Comparison of ENCODE assay signal across 9 cellular contexts in genomic region chr17:57284984-57285646, GRCh38. TPM values are rescaled to one million over a fixed set of nuclear protein-coding genes. Genes with fewer than 3 reads are reported as not detected.
DNase-seq lines count a peak whose midpoint lies in the region; ATAC-seq, FAIRE-seq and TF ChIP-seq lines count a peak whose summit lies in the region.
"Had no signal": no experiment of that assay in that cellular context is flagged by ENCODE, and none has a peak within 500 bp of the region (broad histone marks: within the 10 kb centered on the region; RNA-seq: fewer than 3 reads in every experiment).

No MANE protein-coding gene starts in this region.

- POLR2A ChIA-PET in GM12878 (lab: Charles Lee) = interaction anchor here (0.6 to 2.0 kb wide), 7 partner anchors 15 to 498 kb away, joined by 3 to 9 read pairs (median 4); no protein-coding TSS in a partner anchor

- H3K4me3 Mint-ChIP-seq in CD14-positive monocyte = peak overlapping the region; percentile 64 to 86

- TF ChIP-seq CTCF in CD14-positive monocyte (IDR thresholded peaks at IDR 0.05) (no peak), GM12878 (IDR thresholded peaks at IDR 0.05 in 2 of 3, conservative IDR thresholded peaks at IDR 0.05 in 1 of 3; ENCODE audit: control insufficient read depth in 2 of 3, extremely low read depth in 1 of 3, insufficient read depth in 1 of 3, low read depth in 3 of 3, low read length in 3 of 3) (0 out of 6 replicates have a peak, but pooled peaks of 1 of the 3 experiments have one; percentile 7)

- RAD21 ChIA-PET in GM12878 (lab: Charles Lee; ENCODE audit: unreplicated experiment) = interaction anchor here (0.8 to 2.0 kb wide), 13 partner anchors 23 to 156 kb away, joined by 3 to 16 read pairs (median 5); partner anchors contain the start of gene MSI2

- ATAC-seq in GM12878 (peak; percentile 92), left cardiac atrium (no peak)

- no peak for TF ChIP-seq POLR2A in GM12878 (IDR thresholded peaks at IDR 0.05; ENCODE audit: low read depth, low read length)

- H3K9me3 ChIP-seq in GM12878 (replicated peaks; ENCODE audit: control insufficient read depth, insufficient read depth, low read length) = no peaks in the 10 kb centered on the region
- H3K9me3 ChIP-seq: pancreas had no signal

- H3K27ac ChIP-seq in GM12878 (ENCODE audit: control insufficient read depth, insufficient read depth) = peak overlapping the region; percentile 63
- H3K27ac ChIP-seq: pancreas had no signal

- no peaks in the 10 kb centered on the region for H3K27me3 ChIP-seq in H7 (ENCODE audit: control insufficient read depth, insufficient read depth, low read length)
- H3K27me3 ChIP-seq in GM12878 (replicated peaks in 1 of 2; ENCODE audit: control insufficient read depth in 2 of 2, insufficient read depth in 2 of 2, low read length in 1 of 2) = no peaks in the 10 kb centered on the region
- H3K27me3 ChIP-seq: pancreas had no signal

- H3K27me3 Mint-ChIP-seq in CD14-positive monocyte (ENCODE audit: low read depth in 3 of 3) = peaks cover 1 to 4% (median 3%) of the 10 kb centered on the region in 3 donors

- H3K27ac Mint-ChIP-seq in CD14-positive monocyte = peak overlapping the region in 5 of 7 donors; percentile 9 to 66 (median 52)

- intact Hi-C loops in CD14-positive monocyte (cut with micrococcal nuclease) = no loop called here
- intact Hi-C loops in GM12878 (cut with micrococcal nuclease; ENCODE audit: unreplicated experiment) = no loop called here
- intact Hi-C loops in left cardiac atrium (cut with DNase I) = no loop called here

- H3K9ac ChIP-seq in GM12878 (ENCODE audit: control insufficient read depth, insufficient read depth, low read length) = peak overlapping the region; percentile 17; the same call in 1 of the 2 replicates

- no peaks in the 10 kb centered on the region; the same call in 1 of the 2 replicates for H4K20me1 ChIP-seq in GM12878 (ENCODE audit: control insufficient read depth, insufficient read depth)

- DNase-seq in CD14-positive monocyte (ENCODE audit: low spot score) (no peak), H7 (peak; percentile 74), SKM-1 treated with dmso at 0.1 percent for 144 hours (lab: John Stamatoyannopoulos, UW; ENCODE audit: unreplicated experiment) (peak; percentile 83), GM12878 (ENCODE audit: low read depth, low spot score) (peak; percentile 50), NCI-H748 treated with DMSO at 0.1 percent for 48 hours (lab: John Stamatoyannopoulos, UW) (no peak), cerebellar cortex (ENCODE audit: low spot score) (no peak), left cardiac atrium (no peak)
- DNase-seq in stimulated activated CD4-positive, alpha-beta T cell treated with anti-CD3 and anti-CD28 coated beads, Interleukin-15, amount 100 ng/mL, for 24 hours = peak; percentile 76
- DNase-seq: pancreas had no signal

- in situ Hi-C loops in GM12878 (cut with MboI) = no loop called here

- TF ChIP-seq RAD21 in GM12878 (IDR thresholded peaks at IDR 0.05; ENCODE audit: insufficient read depth, low read depth, low read length) = peak; percentile 18; the same call in 1 of the 2 replicates

- no peaks in the 10 kb centered on the region for H3K9me3 Mint-ChIP-seq in CD14-positive monocyte

- H3K79me2 ChIP-seq in GM12878 (ENCODE audit: control insufficient read depth, insufficient read depth, low read length) = peaks cover 32% of the 10 kb centered on the region

- WGBS in GM12878 (ENCODE audit: insufficient coverage, insufficient replicate concordance, low lambda C conversion rate, missing lambda C conversion rate) = 23% methylated on average over 12 of the region's 13 CpGs

- no peak overlapping the region for H3K4me3 ChIP-seq in H7 (ENCODE audit: insufficient read depth, low read depth, low read length)
- H3K4me3 ChIP-seq in GM12878 = peak overlapping the region; percentile 62
- H3K4me3 ChIP-seq: pancreas had no signal

- no TSS peak for BruUV-seq in GM12878 (replicated peaks; lab: Mats Ljungman, UMichigan)

- H3K4me2 ChIP-seq in GM12878 (ENCODE audit: control insufficient read depth, insufficient read depth) = peak overlapping the region; percentile 69

- peak; percentile 26 to 42; a peak in 1 of 4 replicates for TF ChIP-seq EP300 in GM12878 (IDR thresholded peaks at IDR 0.05; ENCODE audit: borderline replicate concordance in 1 of 2, control insufficient read depth in 1 of 2, low read depth in 2 of 2, low read length in 2 of 2)

- H3K36me3 Mint-ChIP-seq in CD14-positive monocyte = peaks cover 12 to 25% of the 10 kb centered on the region in 2 donors

- H3K4me1 Mint-ChIP-seq in CD14-positive monocyte = peaks cover 51% of the 10 kb centered on the region

- CTCF ChIA-PET in GM12878 (lab: Yijun Ruan, JAX) = interaction anchor here (0.5 to 2.3 kb wide), 7 partner anchors 28 to 422 kb away, joined by 3 to 20 read pairs (median 3); no protein-coding TSS in a partner anchor

- FAIRE-seq in GM12878 (lab: Jason Lieb, UNC) = peak; percentile 92
- FAIRE-seq: pancreas had no signal

- peak overlapping the region; percentile 21 for H2AFZ ChIP-seq in GM12878 (ENCODE audit: control insufficient read depth, low read depth, low read length)

- H3K36me3 ChIP-seq in H7 (replicated peaks; ENCODE audit: control insufficient read depth, insufficient read depth, low read length) (no peaks in the 10 kb centered on the region; the same call in none of the 2 replicates), GM12878 (ENCODE audit: control insufficient read depth in 2 of 2, insufficient read depth in 2 of 2, low read length in 1 of 2) (peaks cover 9 to 21% of the 10 kb centered on the region in 2 experiments)
- H3K36me3 ChIP-seq: pancreas had no signal

- peaks cover 16% of the 10 kb centered on the region for H3K4me1 ChIP-seq in GM12878 (ENCODE audit: control insufficient read depth, insufficient read depth, low read length)
- H3K4me1 ChIP-seq: pancreas had no signal

- SMC1A ChIA-PET in GM12878 (lab: Charles Lee; ENCODE audit: uncharacterized antibody, unreplicated experiment) = interaction anchor here (0.6 to 2.1 kb wide), 15 partner anchors 15 to 387 kb away, joined by 3 to 13 read pairs (median 4); no protein-coding TSS in a partner anchor

TF ChIP-seq in GM12878, 131 proteins besides CTCF, POLR2A, EP300 and RAD21 (continues in another document):
- no peak for TF ChIP-seq ZNF384 (IDR thresholded peaks at IDR 0.05; ENCODE audit: borderline replicate concordance, low read depth, low read length)
- TF ChIP-seq, protein P1, sequence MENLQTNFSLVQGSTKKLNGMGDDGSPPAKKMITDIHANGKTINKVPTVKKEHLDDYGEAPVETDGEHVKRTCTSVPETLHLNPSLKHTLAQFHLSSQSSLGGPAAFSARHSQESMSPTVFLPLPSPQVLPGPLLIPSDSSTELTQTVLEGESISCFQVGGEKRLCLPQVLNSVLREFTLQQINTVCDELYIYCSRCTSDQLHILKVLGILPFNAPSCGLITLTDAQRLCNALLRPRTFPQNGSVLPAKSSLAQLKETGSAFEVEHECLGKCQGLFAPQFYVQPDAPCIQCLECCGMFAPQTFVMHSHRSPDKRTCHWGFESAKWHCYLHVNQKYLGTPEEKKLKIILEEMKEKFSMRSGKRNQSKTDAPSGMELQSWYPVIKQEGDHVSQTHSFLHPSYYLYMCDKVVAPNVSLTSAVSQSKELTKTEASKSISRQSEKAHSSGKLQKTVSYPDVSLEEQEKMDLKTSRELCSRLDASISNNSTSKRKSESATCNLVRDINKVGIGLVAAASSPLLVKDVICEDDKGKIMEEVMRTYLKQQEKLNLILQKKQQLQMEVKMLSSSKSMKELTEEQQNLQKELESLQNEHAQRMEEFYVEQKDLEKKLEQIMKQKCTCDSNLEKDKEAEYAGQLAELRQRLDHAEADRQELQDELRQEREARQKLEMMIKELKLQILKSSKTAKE (IDR thresholded peaks at IDR 0.05; ENCODE audit: low read depth, poor library complexity, severe bottlenecking) = peak; percentile 46
- TF ChIP-seq EED (IDR thresholded peaks at IDR 0.05; ENCODE audit: low read depth) = peak; percentile 91
- TF ChIP-seq IKZF1 (conservative IDR thresholded peaks at IDR 0.05) = peak; percentile 69

RNA-seq across cellular contexts. Expression of gene MSI2, which starts 28.8 kb away (rescaled TPM):
- under 1 TPM; 0.20 to 0.37 TPM for polyA plus RNA-seq in CD14-positive monocyte
- total RNA-seq in H7 (2014; rRNA removed; shearing (Covaris generic)) = 31.0 and 38.6 TPM in 2 replicates
- total RNA-seq in GM12878 (2013; cell fraction: nucleolus; rRNA removed) = 386 and 393 TPM in 2 replicates
- 37.9 and 40.2 TPM in 2 replicates for total RNA-seq in GM12878 (2014; rRNA removed)
- total RNA-seq in GM12878 (2014; rRNA removed; fragmentation: Illumina TruSeq; extraction: Trizol) = 50.0 and 50.4 TPM in 2 replicates
- total RNA-seq in GM12878 (2021) = 74.1 and 76.1 TPM in 2 replicates
- 36.0 TPM for polyA plus RNA-seq in GM12878 (2011; ENCODE audit: low read depth)
- polyA plus RNA-seq in GM12878 (2011; rRNA removed) = 57.5 and 73.9 TPM in 2 replicates
- 48.9 and 56.2 TPM in 2 replicates for polyA plus RNA-seq in GM12878 (2011; cell fraction: cytosol; rRNA removed)
- polyA plus RNA-seq in GM12878 (2011; cell fraction: nucleus; rRNA removed) = 75.9 and 85.6 TPM in 2 replicates
- 45.1 and 53.0 TPM in 2 replicates for polyA plus RNA-seq in GM12878 (2012)
- 61.4 and 88.0 TPM in 2 replicates for polyA plus RNA-seq in GM12878 (2014; fragmentation: Illumina TruSeq; extraction: Trizol)
- polyA plus RNA-seq in GM12878 (2014; fragmentation: Nextera tagmentation; extraction: Ambion mirVana) = 1 to 10 TPM; 6.1 to 9.5 TPM
- 43.8 and 47.2 TPM in 2 replicates for polyA plus RNA-seq in GM12878 (2014; rRNA removed)
- 10 to 100 TPM; 15.5 to 16.3 TPM for polyA plus RNA-seq in GM12878 (2016; fragmentation: Nextera tagmentation; extraction: Ambion mirVana)
- polyA minus RNA-seq in GM12878 (2011; rRNA and poly(A)+ RNA removed) = 88.4 and 94.0 TPM in 2 replicates
- 17.3 and 25.7 TPM in 2 replicates for polyA minus RNA-seq in GM12878 (2011; cell fraction: cytosol; rRNA and poly(A)+ RNA removed)
- 52.5 and 102 TPM in 2 replicates for polyA minus RNA-seq in GM12878 (2011; cell fraction: nucleus; rRNA and poly(A)+ RNA removed)
- 10 to 100 TPM; 84.1 to 95.5 TPM for total RNA-seq in left cardiac atrium

Comparison
In these comparisons a context has a peak if more than half of its experiments do, and no peak if none do; other contexts are left out.
1. DNase-seq: peak in H7 (single experiment), SKM-1 treated with dmso at 0.1 percent for 144 hours (single experiment), GM12878 (single experiment) and stimulated activated CD4-positive, alpha-beta T cell treated with anti-CD3 and anti-CD28 coated beads, Interleukin-15, amount 100 ng/mL, for 24 hours (single experiment); none in CD14-positive monocyte (single experiment), NCI-H748 treated with DMSO at 0.1 percent for 48 hours (single experiment), cerebellar cortex (single experiment) and left cardiac atrium (single experiment).